8 cellular contexts compared by ENCODE assay signal in the genomic region with DNA sequence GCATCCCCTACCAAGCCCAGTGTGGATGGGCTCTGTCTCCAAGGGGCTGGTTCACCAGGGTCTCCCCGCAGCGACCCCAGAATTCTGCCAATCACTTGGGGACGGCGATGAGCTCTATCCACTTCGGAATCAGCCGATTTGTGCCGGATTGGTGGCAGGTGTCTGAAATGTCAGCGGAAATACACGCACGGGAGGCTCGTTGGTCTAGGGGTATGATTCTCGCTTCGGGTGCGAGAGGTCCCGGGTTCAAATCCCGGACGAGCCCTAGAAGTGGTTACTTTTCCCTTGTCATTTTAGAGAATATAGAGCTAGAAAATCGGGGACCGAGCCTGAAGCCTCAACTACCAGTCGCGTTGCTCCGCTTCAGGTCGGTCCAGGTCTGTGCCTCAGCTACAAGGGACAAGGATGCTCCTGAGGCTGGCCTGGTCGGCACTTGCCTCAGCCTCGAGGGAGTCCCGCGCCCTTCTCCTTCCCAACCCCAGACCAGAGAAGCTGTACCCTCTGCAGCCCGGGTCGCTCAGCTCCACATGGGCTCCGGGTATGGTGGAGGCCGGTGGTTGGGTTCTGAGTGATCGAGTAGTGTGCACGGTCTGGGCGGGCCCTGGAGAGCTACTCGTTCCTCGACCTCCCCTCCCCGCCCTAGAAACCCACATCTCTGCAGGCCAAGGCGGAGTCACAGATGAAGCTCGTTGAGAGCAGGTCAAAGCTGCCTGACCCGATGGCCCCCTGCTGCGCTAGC. TPM values are rescaled to one million over a fixed set of nuclear protein-coding genes. Genes with fewer than 3 reads are reported as not detected.
DNase-seq lines count a peak whose midpoint lies in the region; ATAC-seq and TF ChIP-seq lines count a peak whose summit lies in the region.

No MANE protein-coding gene starts in this region.

- H3K4me1 Mint-ChIP-seq in Calu3 (ENCODE audit: low read depth, unreplicated experiment) = peaks cover 28% of the 10 kb centered on the region

- TF ChIP-seq POLR2A in prostate gland (IDR thresholded peaks at IDR 0.05) = no peak

- H3K27ac Mint-ChIP-seq in Calu3 (ENCODE audit: unreplicated experiment) = peak overlapping the region; percentile 78

- H3K4me3 ChIP-seq in HUES48 (ENCODE audit: low read depth, low read length) = peak overlapping the region; percentile 64
- H3K4me3 ChIP-seq in lower lobe of right lung = no peak overlapping the region
- H3K4me3 ChIP-seq in prostate gland = no peak overlapping the region

- H3K9me3 ChIP-seq in HUES48 (ENCODE audit: control insufficient read depth, insufficient read depth, low read length) (no peaks in the 10 kb centered on the region), lower lobe of right lung (no peaks in the 10 kb centered on the region), prostate gland (no peaks in the 10 kb centered on the region)

- no peaks in the 10 kb centered on the region for H3K9me3 Mint-ChIP-seq in Calu3 (ENCODE audit: low read depth, unreplicated experiment)

- H3K27ac ChIP-seq in HUES48 (ENCODE audit: low read depth, low read length) = peak overlapping the region; percentile 69
- no peak overlapping the region for H3K27ac ChIP-seq in lower lobe of right lung
- H3K27ac ChIP-seq in prostate gland = no peak overlapping the region

- no peaks in the 10 kb centered on the region for H3K36me3 ChIP-seq in HUES48 (ENCODE audit: control insufficient read depth, insufficient read depth, low read length)
- H3K36me3 ChIP-seq in lower lobe of right lung = no peaks in the 10 kb centered on the region
- no peaks in the 10 kb centered on the region for H3K36me3 ChIP-seq in prostate gland

- peak; percentile 66 for DNase-seq in Calu3
- DNase-seq in activated T-cell treated with anti-CD3 and anti-CD28 coated beads, Interleukin-2, amount 50 U/mL, for 48 hours = peak; percentile 86 to 87
- DNase-seq in lower lobe of right lung = peak; percentile 31
- DNase-seq in omental fat pad (ENCODE audit: low spot score) = no peak
- DNase-seq in NCI-H2171 (lab: John Stamatoyannopoulos, UW) = no peak
- DNase-seq in prostate gland (ENCODE audit: low spot score) = no peak

- intact Hi-C loops in Calu3 (cut with micrococcal nuclease; ENCODE audit: unreplicated experiment) (no loop called here), lower lobe of right lung (cut with DNase I) (no loop called here), prostate gland (cut with DNase I) (no loop called here)

- H3K4me1 ChIP-seq in HUES48 (ENCODE audit: control insufficient read depth, insufficient read depth, low read length) (peaks cover 4% of the 10 kb centered on the region; the same call in 1 of the 2 replicates), lower lobe of right lung (peaks cover 19% of the 10 kb centered on the region), prostate gland (replicated peaks) (peaks cover 6% of the 10 kb centered on the region)

- CTCF ChIA-PET in Calu3 (lab: Charles Lee) = interaction anchor here (0.5 to 1.8 kb wide), 6 partner anchors 19 to 1101 kb away, joined by 3 to 12 read pairs (median 3); no protein-coding TSS in a partner anchor

- WGBS in prostate gland = 14% methylated on average over 40 of the region's 41 CpGs

- H3K27me3 ChIP-seq in HUES48 (ENCODE audit: control insufficient read depth, insufficient read depth, low read length) = peaks cover 33% of the 10 kb centered on the region
- peaks cover 96% of the 10 kb centered on the region for H3K27me3 ChIP-seq in lower lobe of right lung (ENCODE audit: low read depth)
- H3K27me3 ChIP-seq in prostate gland (replicated peaks; ENCODE audit: insufficient read depth) = peaks cover 29% of the 10 kb centered on the region

- peak; percentile 8 to 26 for ATAC-seq in lower lobe of right lung
- no peak for ATAC-seq in omental fat pad (ENCODE audit: low FRiP score)
- ATAC-seq in GM18907 (IDR thresholded peaks at IDR 0.05; ENCODE audit: unreplicated experiment) = no peak

- H3K9ac ChIP-seq in HUES48 (ENCODE audit: low read depth, low read length) = no peak overlapping the region

- peaks cover 37% of the 10 kb centered on the region for H3K36me3 Mint-ChIP-seq in Calu3 (ENCODE audit: insufficient read depth, unreplicated experiment)

- TSS peak; percentile 100 for BruUV-seq in Calu3 (replicated peaks; lab: Mats Ljungman, UMichigan)

- peaks cover 80% of the 10 kb centered on the region for H3K27me3 Mint-ChIP-seq in Calu3 (ENCODE audit: unreplicated experiment)

- TF ChIP-seq CTCF in Calu3 (IDR thresholded peaks at IDR 0.05; ENCODE audit: unreplicated experiment) (no peak), lower lobe of right lung (IDR thresholded peaks at IDR 0.05) (no peak), omental fat pad (IDR thresholded peaks at IDR 0.05) (no peak), prostate gland (IDR thresholded peaks at IDR 0.05) (no peak)

- H3K4me3 Mint-ChIP-seq in Calu3 (ENCODE audit: low read depth, unreplicated experiment) = peak overlapping the region; percentile 54

RNA-seq across cellular contexts. Expression of gene OR1F1, which starts 16.0 kb away (rescaled TPM):
- total RNA-seq in Calu3 (2022) (0.40 and 0.54 TPM in 2 replicates), lower lobe of right lung (not detected), omental fat pad (not detected), prostate gland (not detected)

RNA-seq across cellular contexts. Expression of gene ZNF213, which starts 37.2 kb away (rescaled TPM):
- 9.8 and 11.8 TPM in 2 replicates for total RNA-seq in Calu3 (2022)
- total RNA-seq in lower lobe of right lung = 10.2 TPM
- 1 to 10 TPM; 1.8 to 4.1 (median 3.6) TPM for total RNA-seq in omental fat pad
- 10 to 100 TPM; 18.4 to 28.1 TPM for total RNA-seq in prostate gland

RNA-seq across cellular contexts. Expression of gene ZNF205, which starts 59.6 kb away (rescaled TPM):
- total RNA-seq in Calu3 (2022) (17.2 and 17.7 TPM in 2 replicates), lower lobe of right lung (11.9 TPM), omental fat pad (10 to 100 TPM in 2 of 4 donors, 1 to 10 TPM in 2; 7.1 to 16.1 (median 9.7) TPM), prostate gland (10 to 100 TPM; 20.9 to 27.0 TPM)

Comparison
In these comparisons a context has a peak if more than half of its experiments do, and no peak if none do; other contexts are left out.
1. DNase-seq: peak in Calu3 (single experiment), activated T-cell treated with anti-CD3 and anti-CD28 coated beads, Interleukin-2, amount 50 U/mL, for 48 hours (2 of 2) and lower lobe of right lung (single experiment); none in omental fat pad (single experiment), NCI-H2171 (single experiment) and prostate gland (single experiment).
2. ATAC-seq: peak in lower lobe of right lung (2 of 2); none in omental fat pad (single experiment) and GM18907 (single experiment).